28 cellular contexts compared by ENCODE assay signal in the genomic region with DNA sequence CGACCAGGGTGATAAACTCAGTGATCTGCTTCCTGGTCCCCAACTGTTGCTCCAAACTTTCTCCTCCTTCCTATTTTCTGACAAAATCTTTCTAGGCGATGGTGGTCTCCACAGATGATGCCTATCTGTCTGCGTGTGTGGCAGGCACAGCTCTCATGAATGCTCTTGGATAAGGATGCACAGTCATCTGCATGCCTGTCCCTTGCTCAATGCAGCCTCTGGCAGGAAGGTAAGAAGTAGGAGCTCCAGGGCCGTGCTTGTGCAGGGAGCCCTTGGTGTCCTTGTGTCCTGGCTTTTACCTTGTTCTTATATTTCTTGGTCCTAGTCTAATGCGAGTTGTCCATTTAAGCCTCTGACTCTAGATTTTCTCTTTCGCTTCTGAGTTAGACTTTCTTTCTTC.
"Had no signal": no experiment of that assay in that cellular context is flagged by ENCODE, and none has a peak within 500 bp of the region (broad histone marks: within the 10 kb centered on the region; RNA-seq: fewer than 3 reads in every experiment).

No MANE protein-coding gene starts in this region.

- ATAC-seq: activated CD8-positive, alpha-beta T cell treated with anti-CD3 and anti-CD28 coated beads for 36 hours; T-helper 17 cell had no signal

- H3K27ac Mint-ChIP-seq: activated CD8-positive, alpha-beta T cell treated with anti-CD3 and anti-CD28 coated beads for 36 hours; activated naive CD4-positive, alpha-beta T cell treated with anti-CD3 and anti-CD28 coated beads, Interleukin-2, amount 50 U/mL, for 24 hours; IgD-negative memory B cell; T-helper 17 cell had no signal

- H3K27me3 ChIP-seq: breast epithelium, MG63, Peyer's patch had no signal

- H3K4me3 ChIP-seq: breast epithelium, MG63, SJSA1 had no signal

- H3K27ac ChIP-seq: breast epithelium, RWPE1, SJSA1 had no signal

- H3K9me3 ChIP-seq: breast epithelium, MG63, Peyer's patch, SJSA1 had no signal

- H3K36me3 ChIP-seq: breast epithelium, MG63, Peyer's patch, SJSA1 had no signal

- H3K4me1 Mint-ChIP-seq: activated naive CD4-positive, alpha-beta T cell treated with anti-CD3 and anti-CD28 coated beads, Interleukin-2, amount 50 U/mL, for 24 hours; IgD-negative memory B cell; T-helper 17 cell had no signal

- H3K4me3 Mint-ChIP-seq: activated CD8-positive, alpha-beta T cell treated with anti-CD3 and anti-CD28 coated beads for 36 hours; activated naive CD4-positive, alpha-beta T cell treated with anti-CD3 and anti-CD28 coated beads, Interleukin-2, amount 50 U/mL, for 24 hours; IgD-negative memory B cell; T-helper 17 cell had no signal

- H3K36me3 Mint-ChIP-seq: activated naive CD4-positive, alpha-beta T cell treated with anti-CD3 and anti-CD28 coated beads, Interleukin-2, amount 50 U/mL, for 24 hours; IgD-negative memory B cell had no signal

- FAIRE-seq: TTC549 had no signal

- H3K9me3 Mint-ChIP-seq: activated CD8-positive, alpha-beta T cell treated with anti-CD3 and anti-CD28 coated beads for 36 hours; activated naive CD4-positive, alpha-beta T cell treated with anti-CD3 and anti-CD28 coated beads, Interleukin-2, amount 50 U/mL, for 24 hours; IgD-negative memory B cell had no signal

- DNase-seq: activated CD4-positive, CD25-positive, alpha-beta regulatory T cell; activated CD8-positive, alpha-beta memory T cell treated with anti-CD3 and anti-CD28 coated beads, Interleukin-2, amount 50 U/mL, for 4 hours; activated CD8-positive, alpha-beta T cell treated with anti-CD3 and anti-CD28 coated beads for 36 hours; activated naive CD4-positive, alpha-beta T cell; aorta; central memory CD4-positive, alpha-beta T cell; KG1; MG63; MV-4-11; NCI-H1105; NCI-H1436; NCI-H1694 treated with DMSO at 0.1 percent for 48 hours; NCI-H2029 treated with DMSO at 0.1 percent for 48 hours; NCI-H345; NCI-H510A treated with DMSO at 0.1 percent for 48 hours; NCI-H69; NK-92 treated with Interleukin-12 subunit alpha and Interleukin-12 subunit beta, amount 100 ng/mL, for 24 hours; OCI-M1; SHP77; T-helper 17 cell; T1000 had no signal

- H3K4me1 ChIP-seq: breast epithelium, Peyer's patch, SJSA1 had no signal
